Comparison of ENCODE assay signal across 1 cellular context in the genomic region with DNA sequence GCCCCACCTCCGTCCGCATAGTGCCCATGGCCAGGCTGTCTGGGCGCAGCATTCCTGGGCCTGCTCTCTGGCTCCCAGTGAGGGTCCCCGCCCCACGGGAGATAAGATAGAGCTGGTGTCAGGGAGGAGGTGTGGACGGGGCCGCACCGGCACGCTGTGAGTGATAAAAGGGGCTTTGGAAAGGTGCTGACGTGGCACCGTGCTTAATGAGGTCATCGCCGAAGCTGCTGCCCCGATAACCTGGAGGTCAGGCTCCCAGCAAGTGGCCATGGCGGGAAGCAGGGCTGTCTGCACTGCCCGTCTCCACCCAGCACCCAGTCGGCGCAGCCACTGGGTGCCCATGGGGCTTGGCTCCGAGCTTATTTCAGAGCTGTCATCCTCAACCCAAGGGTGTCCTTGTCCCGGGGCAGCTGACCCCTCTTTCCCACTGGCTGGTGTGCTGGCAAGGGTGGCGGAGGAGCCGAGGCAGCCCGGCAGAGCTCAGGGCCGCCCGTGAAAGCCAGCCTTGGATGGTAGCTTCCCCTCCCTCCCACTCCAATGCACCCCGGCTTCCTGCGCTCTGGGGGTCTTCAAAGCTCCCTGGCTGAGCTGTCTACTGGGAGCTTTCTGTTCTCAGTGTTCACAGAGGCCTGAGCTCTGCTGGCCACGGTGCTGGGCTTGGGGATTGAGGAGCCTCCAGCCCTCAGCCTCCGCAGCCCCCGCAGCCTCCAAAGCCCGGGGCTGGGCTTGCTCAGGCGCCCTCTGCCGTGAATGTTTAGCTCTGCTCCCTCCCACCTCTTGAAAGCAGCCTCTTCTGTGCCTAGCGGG.
TF ChIP-seq lines count a peak whose summit lies in the region.

No MANE protein-coding gene starts in this region.

TF ChIP-seq in HepG2, 621 proteins besides CTCF, POLR2A, EP300 and RAD21 (continued from another document and continues in another):
- TF ChIP-seq, protein P1, sequence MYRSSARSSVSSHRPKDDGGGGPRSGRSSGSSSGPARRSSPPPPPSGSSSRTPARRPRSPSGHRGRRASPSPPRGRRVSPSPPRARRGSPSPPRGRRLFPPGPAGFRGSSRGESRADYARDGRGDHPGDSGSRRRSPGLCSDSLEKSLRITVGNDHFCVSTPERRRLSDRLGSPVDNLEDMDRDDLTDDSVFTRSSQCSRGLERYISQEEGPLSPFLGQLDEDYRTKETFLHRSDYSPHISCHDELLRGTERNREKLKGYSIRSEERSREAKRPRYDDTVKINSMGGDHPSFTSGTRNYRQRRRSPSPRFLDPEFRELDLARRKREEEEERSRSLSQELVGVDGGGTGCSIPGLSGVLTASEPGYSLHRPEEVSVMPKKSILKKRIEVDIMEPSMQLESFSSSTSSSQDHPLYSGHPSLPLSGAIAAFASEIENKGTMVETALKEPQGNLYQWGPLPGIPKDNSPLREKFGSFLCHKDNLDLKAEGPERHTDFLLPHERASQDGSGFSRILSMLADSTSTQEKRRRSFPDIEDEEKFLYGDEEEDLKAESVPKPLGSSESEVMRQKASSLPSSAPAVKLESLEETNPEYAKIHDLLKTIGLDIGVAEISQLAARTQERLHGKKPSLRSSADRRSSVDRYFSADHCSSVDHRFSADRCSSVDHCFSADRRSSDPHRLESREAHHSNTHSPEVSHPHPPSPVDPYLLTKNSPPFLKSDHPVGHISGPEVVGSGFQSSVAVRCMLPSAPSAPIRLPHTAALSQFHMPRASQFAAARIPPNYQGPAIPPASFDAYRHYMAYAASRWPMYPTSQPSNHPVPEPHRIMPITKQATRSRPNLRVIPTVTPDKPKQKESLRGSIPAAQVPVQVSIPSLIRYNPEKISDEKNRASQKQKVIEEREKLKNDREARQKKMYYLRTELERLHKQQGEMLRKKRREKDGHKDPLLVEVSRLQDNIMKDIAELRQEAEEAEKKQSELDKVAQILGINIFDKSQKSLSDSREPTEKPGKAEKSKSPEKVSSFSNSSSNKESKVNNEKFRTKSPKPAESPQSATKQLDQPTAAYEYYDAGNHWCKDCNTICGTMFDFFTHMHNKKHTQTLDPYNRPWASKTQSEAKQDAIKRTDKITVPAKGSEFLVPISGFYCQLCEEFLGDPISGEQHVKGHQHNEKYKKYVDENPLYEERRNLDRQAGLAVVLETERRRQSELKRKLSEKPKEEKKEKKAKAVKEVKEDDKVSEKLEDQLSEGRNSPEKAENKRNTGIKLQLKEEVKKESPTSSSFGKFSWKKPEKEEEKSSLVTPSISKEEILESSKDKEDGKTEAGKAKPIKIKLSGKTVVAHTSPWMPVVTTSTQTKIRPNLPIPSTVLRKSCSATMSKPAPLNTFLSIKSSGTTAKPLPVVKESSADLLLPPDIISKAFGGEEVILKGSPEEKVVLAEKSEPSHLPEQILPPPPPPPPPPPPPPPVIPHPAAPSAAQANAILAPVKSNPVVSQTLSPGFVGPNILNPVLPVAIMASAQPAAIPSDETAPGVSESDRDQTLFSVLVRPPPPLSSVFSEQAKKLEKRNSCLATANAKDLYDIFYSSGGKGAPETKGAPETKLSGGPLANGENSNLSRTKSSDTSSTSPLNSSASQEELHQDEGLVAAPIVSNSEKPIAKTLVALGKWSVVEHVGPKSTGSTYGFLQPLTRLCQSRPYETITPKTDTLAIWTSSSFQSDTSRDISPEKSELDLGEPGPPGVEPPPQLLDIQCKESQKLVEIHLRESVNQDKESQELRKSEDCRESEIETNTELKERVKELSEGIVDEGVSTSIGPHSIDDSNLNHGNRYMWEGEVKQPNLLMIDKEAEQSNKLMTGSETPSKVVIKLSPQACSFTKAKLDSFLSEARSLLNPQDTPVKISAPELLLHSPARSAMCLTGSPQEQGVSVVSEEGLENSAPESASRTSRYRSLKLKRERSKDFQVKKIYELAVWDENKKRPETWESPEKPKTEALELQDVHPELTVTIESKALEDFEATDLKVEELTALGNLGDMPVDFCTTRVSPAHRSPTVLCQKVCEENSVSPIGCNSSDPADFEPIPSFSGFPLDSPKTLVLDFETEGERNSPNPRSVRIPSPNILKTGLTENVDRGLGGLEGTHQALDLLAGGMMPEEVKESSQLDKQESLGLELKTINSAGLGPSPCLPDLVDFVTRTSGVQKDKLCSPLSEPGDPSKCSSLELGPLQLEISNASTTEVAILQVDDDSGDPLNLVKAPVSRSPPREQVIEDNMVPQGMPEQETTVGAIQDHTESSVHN (CRISPR knock-in tag; IDR thresholded peaks at IDR 0.05) = no peak
- TF ChIP-seq MAFK (conservative IDR thresholded peaks at IDR 0.05 in 1 of 2, IDR thresholded peaks at IDR 0.05 in 1 of 2; ENCODE audit: low read length in 2 of 2) (peak; percentile 34 to 65; a peak in 3 of 4 replicates), HDAC6 (IDR thresholded peaks at IDR 0.05; ENCODE audit: low read depth, low read length) (no peak), ZNF282 (IDR thresholded peaks at IDR 0.05; ENCODE audit: partially characterized antibody) (no peak), ZNF609 (CRISPR knock-in tag; IDR thresholded peaks at IDR 0.05; ENCODE audit: borderline replicate concordance) (peak; percentile 8; the same call in 1 of the 2 replicates), BRD4 (CRISPR knock-in tag; IDR thresholded peaks at IDR 0.05) (0 out of 2 replicates have a peak, but pooled peaks have one; percentile 24), CREM (IDR thresholded peaks at IDR 0.05) (no peak), CREM (CRISPR knock-in tag; IDR thresholded peaks at IDR 0.05) (no peak), TOE1 (CRISPR knock-in tag; IDR thresholded peaks at IDR 0.05) (no peak), ZNF362 (CRISPR knock-in tag; IDR thresholded peaks at IDR 0.05; ENCODE audit: borderline replicate concordance) (no peak), MATR3 (CRISPR knock-in tag; IDR thresholded peaks at IDR 0.05) (no peak), ZNF589 (CRISPR knock-in tag; conservative IDR thresholded peaks at IDR 0.05) (no peak), AGO1 (IDR thresholded peaks at IDR 0.05; ENCODE audit: low read depth, low read length, poor library complexity, severe bottlenecking) (no peak), ZSCAN20 (CRISPR knock-in tag; IDR thresholded peaks at IDR 0.05; ENCODE audit: borderline replicate concordance) (no peak), MEF2D (CRISPR knock-in tag; IDR thresholded peaks at IDR 0.05) (0 out of 2 replicates have a peak, but pooled peaks have one; percentile 47), SCMH1 (CRISPR knock-in tag; IDR thresholded peaks at IDR 0.05; ENCODE audit: borderline replicate concordance) (no peak), BHLHE40 (IDR thresholded peaks at IDR 0.05; ENCODE audit: low read length) (no peak), ELK4 (CRISPR knock-in tag; IDR thresholded peaks at IDR 0.05; ENCODE audit: borderline replicate concordance) (no peak), ZNF766 (CRISPR knock-in tag; IDR thresholded peaks at IDR 0.05; ENCODE audit: borderline replicate concordance) (no peak), MEIS2 (CRISPR knock-in tag; IDR thresholded peaks at IDR 0.05) (no peak), YY1 (IDR thresholded peaks at IDR 0.05; ENCODE audit: insufficient read depth, insufficient replicate concordance, low read depth, low read length) (peak; percentile 47), SMARCE1 (IDR thresholded peaks at IDR 0.05; ENCODE audit: borderline replicate concordance) (no peak), ZNF563 (CRISPR knock-in tag; IDR thresholded peaks at IDR 0.05) (no peak), ZNF790 (CRISPR knock-in tag; IDR thresholded peaks at IDR 0.05; ENCODE audit: borderline replicate concordance) (no peak), CC2D1A (CRISPR knock-in tag; IDR thresholded peaks at IDR 0.05) (no peak), HOXA7 (CRISPR knock-in tag; IDR thresholded peaks at IDR 0.05) (no peak), PLSCR1 (CRISPR knock-in tag; IDR thresholded peaks at IDR 0.05; ENCODE audit: borderline replicate concordance) (no peak), KDM5A (IDR thresholded peaks at IDR 0.05; ENCODE audit: borderline replicate concordance, low read length) (no peak), THAP8 (CRISPR knock-in tag; IDR thresholded peaks at IDR 0.05; ENCODE audit: borderline replicate concordance) (no peak), ZNF180 (CRISPR knock-in tag; IDR thresholded peaks at IDR 0.05; ENCODE audit: borderline replicate concordance, low read depth) (no peak)
- TF ChIP-seq, protein P2, sequence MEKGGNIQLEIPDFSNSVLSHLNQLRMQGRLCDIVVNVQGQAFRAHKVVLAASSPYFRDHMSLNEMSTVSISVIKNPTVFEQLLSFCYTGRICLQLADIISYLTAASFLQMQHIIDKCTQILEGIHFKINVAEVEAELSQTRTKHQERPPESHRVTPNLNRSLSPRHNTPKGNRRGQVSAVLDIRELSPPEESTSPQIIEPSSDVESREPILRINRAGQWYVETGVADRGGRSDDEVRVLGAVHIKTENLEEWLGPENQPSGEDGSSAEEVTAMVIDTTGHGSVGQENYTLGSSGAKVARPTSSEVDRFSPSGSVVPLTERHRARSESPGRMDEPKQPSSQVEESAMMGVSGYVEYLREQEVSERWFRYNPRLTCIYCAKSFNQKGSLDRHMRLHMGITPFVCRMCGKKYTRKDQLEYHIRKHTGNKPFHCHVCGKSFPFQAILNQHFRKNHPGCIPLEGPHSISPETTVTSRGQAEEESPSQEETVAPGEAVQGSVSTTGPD (CRISPR knock-in tag; IDR thresholded peaks at IDR 0.05) = no peak
- TF ChIP-seq, protein P3, sequence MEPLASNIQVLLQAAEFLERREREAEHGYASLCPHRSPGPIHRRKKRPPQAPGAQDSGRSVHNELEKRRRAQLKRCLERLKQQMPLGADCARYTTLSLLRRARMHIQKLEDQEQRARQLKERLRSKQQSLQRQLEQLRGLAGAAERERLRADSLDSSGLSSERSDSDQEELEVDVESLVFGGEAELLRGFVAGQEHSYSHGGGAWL (CRISPR knock-in tag; IDR thresholded peaks at IDR 0.05) = no peak
- TF ChIP-seq, protein P4, sequence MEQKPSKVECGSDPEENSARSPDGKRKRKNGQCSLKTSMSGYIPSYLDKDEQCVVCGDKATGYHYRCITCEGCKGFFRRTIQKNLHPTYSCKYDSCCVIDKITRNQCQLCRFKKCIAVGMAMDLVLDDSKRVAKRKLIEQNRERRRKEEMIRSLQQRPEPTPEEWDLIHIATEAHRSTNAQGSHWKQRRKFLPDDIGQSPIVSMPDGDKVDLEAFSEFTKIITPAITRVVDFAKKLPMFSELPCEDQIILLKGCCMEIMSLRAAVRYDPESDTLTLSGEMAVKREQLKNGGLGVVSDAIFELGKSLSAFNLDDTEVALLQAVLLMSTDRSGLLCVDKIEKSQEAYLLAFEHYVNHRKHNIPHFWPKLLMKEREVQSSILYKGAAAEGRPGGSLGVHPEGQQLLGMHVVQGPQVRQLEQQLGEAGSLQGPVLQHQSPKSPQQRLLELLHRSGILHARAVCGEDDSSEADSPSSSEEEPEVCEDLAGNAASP (CRISPR knock-in tag; IDR thresholded peaks at IDR 0.05; ENCODE audit: borderline replicate concordance) = no peak
- TF ChIP-seq, protein P5, sequence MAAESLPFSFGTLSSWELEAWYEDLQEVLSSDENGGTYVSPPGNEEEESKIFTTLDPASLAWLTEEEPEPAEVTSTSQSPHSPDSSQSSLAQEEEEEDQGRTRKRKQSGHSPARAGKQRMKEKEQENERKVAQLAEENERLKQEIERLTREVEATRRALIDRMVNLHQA (CRISPR knock-in tag; IDR thresholded peaks at IDR 0.05) = no peak
